Comparison of ENCODE assay signal across 23 cellular contexts in genomic region chr3:40336511-40337135, GRCh38. TPM values are rescaled to one million over a fixed set of nuclear protein-coding genes. Genes with fewer than 3 reads are reported as not detected.
"Had no signal": no experiment of that assay in that cellular context is flagged by ENCODE, and none has a peak within 500 bp of the region (broad histone marks: within the 10 kb centered on the region; RNA-seq: fewer than 3 reads in every experiment).

No MANE protein-coding gene starts in this region.

- H3K9me3 ChIP-seq: ascending aorta, breast epithelium, gastrocnemius medialis, mucosa of descending colon, sigmoid colon, tibial nerve had no signal

- H3K36me3 ChIP-seq: ascending aorta, breast epithelium, gastrocnemius medialis, sigmoid colon, tibial nerve had no signal

- H3K4me3 Mint-ChIP-seq: activated CD4-positive, alpha-beta T cell treated with anti-CD3 and anti-CD28 coated beads for 36 hours; activated naive CD4-positive, alpha-beta T cell treated with anti-CD3 and anti-CD28 coated beads, Interleukin-2, amount 10 ng/mL, durations not matched to agents 7 days and 5 days; immature natural killer cell; naive B cell; WTC11 had no signal

- H3K4me1 Mint-ChIP-seq: activated naive CD4-positive, alpha-beta T cell treated with anti-CD3 and anti-CD28 coated beads, Interleukin-2, amount 10 ng/mL, durations not matched to agents 7 days and 5 days; immature natural killer cell; naive B cell had no signal

- H3K9me3 Mint-ChIP-seq: activated naive CD4-positive, alpha-beta T cell treated with anti-CD3 and anti-CD28 coated beads, Interleukin-2, amount 10 ng/mL, durations not matched to agents 7 days and 5 days; immature natural killer cell; naive B cell; WTC11 had no signal

- H3K9ac ChIP-seq: parathyroid adenoma had no signal

- H3K27ac Mint-ChIP-seq: activated naive CD4-positive, alpha-beta T cell treated with anti-CD3 and anti-CD28 coated beads, Interleukin-2, amount 10 ng/mL, durations not matched to agents 7 days and 5 days; immature natural killer cell; naive B cell; WTC11 had no signal

- H2AFZ ChIP-seq: parathyroid adenoma had no signal

- H3K4me3 ChIP-seq: ascending aorta, breast epithelium, gastrocnemius medialis, mucosa of descending colon, sigmoid colon, tibial nerve had no signal

- H3K4me1 ChIP-seq: ascending aorta, breast epithelium, parathyroid adenoma, sigmoid colon, tibial nerve had no signal

- H3K36me3 Mint-ChIP-seq: activated naive CD4-positive, alpha-beta T cell treated with anti-CD3 and anti-CD28 coated beads, Interleukin-2, amount 10 ng/mL, durations not matched to agents 7 days and 5 days; immature natural killer cell; naive B cell; WTC11 had no signal

- H3K79me2 ChIP-seq: parathyroid adenoma had no signal

- FAIRE-seq: endometrium, urothelium cell line had no signal

- H3K27ac ChIP-seq: ascending aorta, breast epithelium, gastrocnemius medialis, parathyroid adenoma, sigmoid colon, tibial nerve had no signal

- H3K27me3 ChIP-seq: ascending aorta, breast epithelium, gastrocnemius medialis, sigmoid colon, tibial nerve had no signal

- DNase-seq: activated effector memory CD4-positive, alpha-beta T cell treated with Interleukin-2 at 50 U/mL for 16 hours; activated naive CD4-positive, alpha-beta T cell treated with anti-CD3 and anti-CD28 coated beads, Interleukin-2, amount 10 ng/mL, durations not matched to agents 7 days and 5 days; cerebellar nuclear complex; cortex of kidney; gastrocnemius medialis; head of caudate nucleus; immature natural killer cell; left ventricle myocardium superior; mucosa of descending colon; naive B cell; sigmoid colon; stimulated activated naive CD4-positive, alpha-beta T cell; substantia nigra; SW 1271 had no signal

- ATAC-seq: gastrocnemius medialis, left ventricle myocardium superior, mucosa of descending colon, WTC11 had no signal

RNA-seq across cellular contexts. Expression of gene ENTPD3, which starts 50.4 kb away (rescaled TPM):
- total RNA-seq: activated CD4-positive, alpha-beta T cell treated with anti-CD3 and anti-CD28 coated beads for 36 hours; T-helper 2 cell treated with Interferon-gamma antibody and Interleukin-4, amounts not matched to agents 100 ng/mL and 5 ng/mL, for 36 hours had no signal
- polyA plus RNA-seq: immature natural killer cell had no signal
